In the genomic region with DNA sequence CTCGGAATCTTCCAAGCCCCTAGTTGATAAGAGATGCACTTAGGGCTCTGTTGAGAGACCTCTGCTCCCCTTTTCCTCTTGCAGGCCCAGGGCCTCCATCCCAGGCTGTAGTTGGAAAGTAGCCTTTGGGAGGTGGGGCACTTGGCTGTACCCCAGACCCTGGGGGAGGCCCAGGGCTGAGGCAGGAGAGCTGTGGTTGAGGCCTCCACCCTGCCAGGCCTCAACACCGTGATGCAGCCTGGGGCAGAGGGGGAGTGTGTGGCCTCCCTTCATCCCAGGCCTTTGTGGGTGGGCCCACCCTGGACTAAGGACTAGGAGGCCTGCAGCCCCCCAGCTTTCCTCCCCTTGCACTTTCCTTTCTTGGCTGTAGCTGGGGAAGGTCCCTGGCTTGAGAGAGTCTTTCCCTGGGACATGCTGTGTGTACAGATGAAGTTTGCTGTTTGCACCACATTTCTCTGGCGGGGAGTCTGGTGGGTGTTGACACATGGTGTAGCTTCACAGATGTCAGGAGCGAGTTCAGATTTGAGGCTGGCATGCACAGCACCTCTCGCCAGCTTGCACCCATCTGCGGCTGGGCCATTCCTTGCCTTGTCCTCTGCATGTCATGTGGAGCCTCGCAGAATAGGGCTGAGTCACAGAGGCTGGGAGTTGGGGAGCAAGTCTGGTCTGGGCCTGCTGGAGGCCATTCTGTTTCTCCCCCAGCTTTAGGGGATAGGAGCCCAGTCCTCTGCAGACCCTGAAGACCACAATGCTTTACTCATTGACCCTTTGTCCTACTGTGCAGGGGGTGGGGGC, we compare ENCODE assay signal across 8 cellular contexts. TPM values are rescaled to one million over a fixed set of nuclear protein-coding genes. Genes with fewer than 3 reads are reported as not detected.
DNase-seq lines count a peak whose midpoint lies in the region; ATAC-seq and TF ChIP-seq lines count a peak whose summit lies in the region.

No MANE protein-coding gene starts in this region.

- no peak overlapping the region for H3K4me2 ChIP-seq in skeletal muscle satellite cell (ENCODE audit: low read length)

- H3K9me3 Mint-ChIP-seq in CD8-positive, alpha-beta memory T cell = no peaks in the 10 kb centered on the region

- TF ChIP-seq POLR2A in right lobe of liver (IDR thresholded peaks at IDR 0.05) = no peak

- DNase-seq in CD8-positive, alpha-beta memory T cell = no peak
- DNase-seq in NCI-H446 (lab: John Stamatoyannopoulos, UW) = peak; percentile 31 to 88
- DNase-seq in fibroblast of pulmonary artery (ENCODE audit: low read depth) = peak; percentile 27
- no peak for DNase-seq in right lobe of liver
- DNase-seq in DMS153 (lab: John Stamatoyannopoulos, UW) = no peak
- DNase-seq in kidney tubule cell (ENCODE audit: low spot score) = no peak
- no peak for DNase-seq in HK-2 (ENCODE audit: unreplicated experiment)

- H3K36me3 Mint-ChIP-seq in CD8-positive, alpha-beta memory T cell = peaks cover 0 to 86% (median 9%) of the 10 kb centered on the region in 3 donors

- CTCF ChIA-PET in CD8-positive, alpha-beta memory T cell (lab: Charles Lee) = interaction anchor here (1.1 to 1.7 kb wide), 3 partner anchors 15 to 32 kb away, joined by 3 to 4 read pairs (median 3); no protein-coding TSS in a partner anchor

- 67% methylated on average over 1 of the region's 7 CpGs for WGBS in right lobe of liver (ENCODE audit: insufficient coverage, low coverage, low lambda C conversion rate, missing lambda C conversion rate)

- H3K4me3 ChIP-seq in CD8-positive, alpha-beta memory T cell (ENCODE audit: low read length) = no peak overlapping the region
- no peak overlapping the region for H3K4me3 ChIP-seq in fibroblast of pulmonary artery (replicated peaks; ENCODE audit: low read depth, low read length)
- H3K4me3 ChIP-seq in skeletal muscle satellite cell (ENCODE audit: low read length) = no peak overlapping the region
- no peak overlapping the region for H3K4me3 ChIP-seq in right lobe of liver

- peak overlapping the region; percentile 47 for H3K9ac ChIP-seq in skeletal muscle satellite cell (ENCODE audit: low read depth, low read length)

- intact Hi-C loops in right lobe of liver (cut with DNase I) = no loop called here

- H3K4me3 Mint-ChIP-seq in CD8-positive, alpha-beta memory T cell = peak overlapping the region in 3 of 7 donors; percentile 44 to 58 (median 45)

- no peaks in the 10 kb centered on the region for H3K27me3 Mint-ChIP-seq in CD8-positive, alpha-beta memory T cell

- no peaks in the 10 kb centered on the region for H3K9me3 ChIP-seq in CD8-positive, alpha-beta memory T cell (ENCODE audit: low read length)
- H3K9me3 ChIP-seq in skeletal muscle satellite cell (replicated peaks; ENCODE audit: low read length) (no peaks in the 10 kb centered on the region), right lobe of liver (no peaks in the 10 kb centered on the region)

- peaks cover 32% of the 10 kb centered on the region for H3K4me1 ChIP-seq in CD8-positive, alpha-beta memory T cell (ENCODE audit: insufficient read depth, low read length)
- H3K4me1 ChIP-seq in skeletal muscle satellite cell (ENCODE audit: control insufficient read depth, insufficient read depth, low read length) = peaks cover 67% of the 10 kb centered on the region
- no peaks in the 10 kb centered on the region for H3K4me1 ChIP-seq in right lobe of liver

- peaks cover 56 to 78% (median 77%) of the 10 kb centered on the region in 3 donors for H3K4me1 Mint-ChIP-seq in CD8-positive, alpha-beta memory T cell

- H3K27ac ChIP-seq in CD8-positive, alpha-beta memory T cell (ENCODE audit: low read depth, low read length) = no peak overlapping the region
- H3K27ac ChIP-seq in right lobe of liver = no peak overlapping the region

- no peak for TF ChIP-seq CTCF in fibroblast of pulmonary artery (IDR thresholded peaks at IDR 0.05; ENCODE audit: low read length, missing control alignments)
- no peak for TF ChIP-seq CTCF in right lobe of liver (IDR thresholded peaks at IDR 0.05)

- POLR2A ChIA-PET in CD8-positive, alpha-beta memory T cell (lab: Charles Lee) = no interaction called here

- peaks cover 37% of the 10 kb centered on the region for H3K36me3 ChIP-seq in CD8-positive, alpha-beta memory T cell (ENCODE audit: insufficient read depth, low read length)
- H3K36me3 ChIP-seq in skeletal muscle satellite cell (ENCODE audit: insufficient read depth, low read length) = peaks cover 53% of the 10 kb centered on the region
- H3K36me3 ChIP-seq in right lobe of liver = peaks cover 0 to 10% (median 1%) of the 10 kb centered on the region in 4 donors

- H3K27ac Mint-ChIP-seq in CD8-positive, alpha-beta memory T cell = peak overlapping the region; percentile 9 to 94 (median 73)

- ATAC-seq in right lobe of liver = no peak

- no peaks in the 10 kb centered on the region for H3K27me3 ChIP-seq in CD8-positive, alpha-beta memory T cell (ENCODE audit: insufficient read depth, low read length, poor library complexity, severe bottlenecking)
- H3K27me3 ChIP-seq in skeletal muscle satellite cell (ENCODE audit: control insufficient read depth, insufficient read depth, low read length) (no peaks in the 10 kb centered on the region), right lobe of liver (no peaks in the 10 kb centered on the region)

RNA-seq across cellular contexts. Expression of a gene that starts 13.7 kb away (rescaled TPM):
- total RNA-seq in CD8-positive, alpha-beta memory T cell = 10 to 100 TPM; 15.8 to 16.1 TPM
- polyA plus RNA-seq in CD8-positive, alpha-beta memory T cell = 33.3 TPM
- total RNA-seq in skeletal muscle satellite cell (2012; rRNA removed) = 21.6 and 22.3 TPM in 2 replicates
- 10 to 100 TPM in 1 of 6 experiments, 1 to 10 TPM in 5; 3.9 to 11.8 (median 5.2) TPM for total RNA-seq in right lobe of liver

RNA-seq across cellular contexts. Expression of a gene that starts 30.0 kb away (rescaled TPM):
- total RNA-seq in CD8-positive, alpha-beta memory T cell = 10 to 100 TPM; 14.6 to 14.7 TPM
- 0.25 TPM for polyA plus RNA-seq in CD8-positive, alpha-beta memory T cell
- total RNA-seq in skeletal muscle satellite cell (2012; rRNA removed) = 8.1 and 9.8 TPM in 2 replicates
- under 1 TPM; 0.11 to 1.00 (median 0.36) TPM for total RNA-seq in right lobe of liver

RNA-seq across cellular contexts. Expression of a gene that starts 56.3 kb away (rescaled TPM):
- total RNA-seq in CD8-positive, alpha-beta memory T cell = 1 to 10 TPM; 3.0 TPM
- polyA plus RNA-seq in CD8-positive, alpha-beta memory T cell = 2.4 TPM
- 1.3 and 2.0 TPM in 2 replicates for total RNA-seq in skeletal muscle satellite cell (2012; rRNA removed)
- total RNA-seq in right lobe of liver = 1 to 10 TPM in 1 of 6 experiments, under 1 TPM in 5; 0.29 to 1.1 (median 0.47) TPM

Comparison
In these comparisons a context has a peak if more than half of its experiments do, and no peak if none do; other contexts are left out.
1. DNase-seq: peak in NCI-H446 (2 of 2) and fibroblast of pulmonary artery (single experiment); none in CD8-positive, alpha-beta memory T cell (0 of 5), right lobe of liver (0 of 3), DMS153 (single experiment), kidney tubule cell (single experiment) and HK-2 (single experiment).
2. RNA of a gene that starts 30.0 kb away (total RNA-seq): 14.6 to 14.7 TPM in CD8-positive, alpha-beta memory T cell; 0.11 to 1.00 TPM in right lobe of liver; every median in the first group is over 4 times any median in the second.